12 cellular contexts compared by ENCODE assay signal in genomic region chr4:114272226-114272625, GRCh38.
DNase-seq lines count a peak whose midpoint lies in the region; ATAC-seq and TF ChIP-seq lines count a peak whose summit lies in the region.
"Had no signal": no experiment of that assay in that cellular context is flagged by ENCODE, and none has a peak within 500 bp of the region (broad histone marks: within the 10 kb centered on the region; RNA-seq: fewer than 3 reads in every experiment).

No MANE protein-coding gene starts in this region.

- peaks cover 4% of the 10 kb centered on the region for H3K36me3 Mint-ChIP-seq in effector memory CD8-positive, alpha-beta T cell (ENCODE audit: insufficient read depth)
- H3K36me3 Mint-ChIP-seq in activated CD4-positive, alpha-beta T cell treated with anti-CD3 and anti-CD28 coated beads, Interleukin-2, amount 10 ng/mL, durations not matched to agents 24 days and 14 days (ENCODE audit: low read depth): no peaks in the 10 kb centered on the region
- H3K36me3 Mint-ChIP-seq: brain, CD14-positive monocyte had no signal

- no peak for TF ChIP-seq CTCF in hepatocyte (IDR thresholded peaks at IDR 0.05; ENCODE audit: poor library complexity)

- no peaks in the 10 kb centered on the region for H3K9me3 ChIP-seq in hepatocyte (ENCODE audit: low read depth)

- DNase-seq in HS-27A (ENCODE audit: low read depth) (peak; percentile 77), astrocyte of the hippocampus (ENCODE audit: low read depth, low spot score) (peak; percentile 91), hepatocyte (ENCODE audit: low spot score) (peak; percentile 35), 8988T (no peak), Right ventricle myocardium inferior (ENCODE audit: missing footprints) (no peak)
- DNase-seq in effector memory CD8-positive, alpha-beta T cell: no peak
- DNase-seq in activated CD4-positive, alpha-beta T cell treated with anti-CD3 and anti-CD28 coated beads, Interleukin-2, amount 10 ng/mL, durations not matched to agents 24 days and 14 days: no peak
- DNase-seq: NCI-H146, SHP77 treated with DMSO at 0.1 percent for 48 hours had no signal

- H2AFZ ChIP-seq in ACC112 (ENCODE audit: low read length, unreplicated experiment) (peak overlapping the region; percentile 91), hepatocyte (no peak overlapping the region)

- H3K79me2 ChIP-seq in ACC112 (ENCODE audit: control insufficient read depth, insufficient read depth, low read length, unreplicated experiment) (no peaks in the 10 kb centered on the region), hepatocyte (no peaks in the 10 kb centered on the region)

- H3K4me1 ChIP-seq in ACC112 (ENCODE audit: control insufficient read depth, insufficient read depth, low read length, unreplicated experiment) (peaks cover 33% of the 10 kb centered on the region), hepatocyte (ENCODE audit: insufficient read depth) (no peaks in the 10 kb centered on the region)

- H3K27ac Mint-ChIP-seq in effector memory CD8-positive, alpha-beta T cell: no peak overlapping the region
- H3K27ac Mint-ChIP-seq in activated CD4-positive, alpha-beta T cell treated with anti-CD3 and anti-CD28 coated beads, Interleukin-2, amount 10 ng/mL, durations not matched to agents 24 days and 14 days: no peak overlapping the region
- H3K27ac Mint-ChIP-seq: brain, CD14-positive monocyte had no signal

- H3K27me3 ChIP-seq in ACC112 (ENCODE audit: insufficient read depth, low read length) (no peaks in the 10 kb centered on the region), hepatocyte (no peaks in the 10 kb centered on the region)

- H3K4me1 Mint-ChIP-seq in effector memory CD8-positive, alpha-beta T cell (ENCODE audit: low read depth in 2 of 2): no peaks in the 10 kb centered on the region
- no peaks in the 10 kb centered on the region for H3K4me1 Mint-ChIP-seq in activated CD4-positive, alpha-beta T cell treated with anti-CD3 and anti-CD28 coated beads, Interleukin-2, amount 10 ng/mL, durations not matched to agents 24 days and 14 days
- H3K4me1 Mint-ChIP-seq: brain, CD14-positive monocyte had no signal

- peak overlapping the region; percentile 91 for H3K27ac ChIP-seq in ACC112 (ENCODE audit: low read depth, low read length)
- no peak overlapping the region for H3K27ac ChIP-seq in hepatocyte

- no peaks in the 10 kb centered on the region for H3K27me3 Mint-ChIP-seq in effector memory CD8-positive, alpha-beta T cell
- no peaks in the 10 kb centered on the region for H3K27me3 Mint-ChIP-seq in activated CD4-positive, alpha-beta T cell treated with anti-CD3 and anti-CD28 coated beads, Interleukin-2, amount 10 ng/mL, durations not matched to agents 24 days and 14 days
- H3K27me3 Mint-ChIP-seq: brain had no signal

- no peak overlapping the region for H3K4me3 Mint-ChIP-seq in effector memory CD8-positive, alpha-beta T cell
- H3K4me3 Mint-ChIP-seq in activated CD4-positive, alpha-beta T cell treated with anti-CD3 and anti-CD28 coated beads, Interleukin-2, amount 10 ng/mL, durations not matched to agents 24 days and 14 days: no peak overlapping the region
- H3K4me3 Mint-ChIP-seq: brain, CD14-positive monocyte had no signal

- H3K9me3 Mint-ChIP-seq in effector memory CD8-positive, alpha-beta T cell: no peaks in the 10 kb centered on the region
- no peaks in the 10 kb centered on the region for H3K9me3 Mint-ChIP-seq in activated CD4-positive, alpha-beta T cell treated with anti-CD3 and anti-CD28 coated beads, Interleukin-2, amount 10 ng/mL, durations not matched to agents 24 days and 14 days

- H3K4me3 ChIP-seq in ACC112 (ENCODE audit: low read depth, low read length): peak overlapping the region; percentile 48
- no peak overlapping the region for H3K4me3 ChIP-seq in hepatocyte

- no peaks in the 10 kb centered on the region for H3K9me2 ChIP-seq in hepatocyte (replicated peaks; ENCODE audit: insufficient read depth)

- no peak for ATAC-seq in effector memory CD8-positive, alpha-beta T cell (replicated peaks)
- ATAC-seq in Right ventricle myocardium inferior: no peak

- no peaks in the 10 kb centered on the region for H4K20me1 ChIP-seq in hepatocyte (ENCODE audit: insufficient read depth, poor library complexity, severe bottlenecking)

- H3K4me2 ChIP-seq in hepatocyte: no peak overlapping the region

- intact Hi-C loops in Right ventricle myocardium inferior (cut with DNase I): no loop called here
- intact Hi-C loops in activated CD4-positive, alpha-beta T cell treated with anti-CD3 and anti-CD28 coated beads, Interleukin-2, amount 10 ng/mL, durations not matched to agents 24 days and 14 days (cut with micrococcal nuclease): no loop called here

- H3K36me3 ChIP-seq in ACC112 (ENCODE audit: insufficient read depth, low read length) (no peaks in the 10 kb centered on the region), hepatocyte (replicated peaks; ENCODE audit: insufficient read depth, low read depth) (no peaks in the 10 kb centered on the region)

Comparison
In these comparisons a context has a peak if more than half of its experiments do, and no peak if none do; other contexts are left out.
1. DNase-seq: peak in HS-27A (single experiment), astrocyte of the hippocampus (single experiment) and hepatocyte (single experiment); none in 8988T (single experiment), effector memory CD8-positive, alpha-beta T cell (0 of 3), Right ventricle myocardium inferior (single experiment) and activated CD4-positive, alpha-beta T cell treated with anti-CD3 and anti-CD28 coated beads, Interleukin-2, amount 10 ng/mL, durations not matched to agents 24 days and 14 days (single experiment).